Comparison of ENCODE assay signal across 1 cellular context in the genomic region with DNA sequence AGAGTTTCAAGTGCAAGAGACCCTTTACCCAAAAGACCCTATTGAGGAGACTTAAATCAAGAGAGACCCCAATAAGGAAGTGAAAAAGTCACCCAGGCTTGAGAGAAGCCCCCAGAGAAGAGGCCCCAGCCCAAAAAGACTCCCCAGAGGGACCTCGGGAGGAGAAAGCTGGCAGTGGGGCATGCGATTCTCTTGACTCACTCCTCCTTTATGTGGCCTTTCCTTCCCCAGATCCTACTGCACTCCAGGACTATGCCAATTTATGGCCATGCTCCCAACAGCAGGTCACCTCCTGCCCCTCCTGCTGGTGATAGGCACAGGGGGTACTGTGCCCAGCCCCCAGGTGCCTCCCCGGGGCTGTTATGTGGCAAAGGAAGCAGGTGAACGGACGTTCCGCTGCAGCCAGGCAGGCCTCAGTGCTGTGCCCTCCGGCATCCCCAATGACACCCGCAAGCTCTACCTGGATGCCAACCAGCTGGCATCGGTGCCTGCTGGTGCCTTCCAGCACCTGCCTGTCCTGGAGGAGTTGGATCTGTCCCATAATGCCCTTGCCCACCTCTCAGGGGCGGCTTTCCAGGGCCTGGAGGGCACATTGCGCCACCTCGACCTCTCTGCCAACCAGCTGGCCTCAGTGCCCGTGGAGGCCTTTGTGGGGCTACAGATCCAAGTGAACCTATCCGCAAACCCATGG.
TF ChIP-seq lines count a peak whose summit lies in the region.

No MANE protein-coding gene starts in this region.

TF ChIP-seq in HepG2, 621 proteins besides CTCF, POLR2A, EP300 and RAD21:
- no peak for TF ChIP-seq ZNF672 (CRISPR knock-in tag; IDR thresholded peaks at IDR 0.05)
- TF ChIP-seq HNRNPL (IDR thresholded peaks at IDR 0.05; ENCODE audit: low read depth, low read length): peak; percentile 77; the same call in 1 of the 2 replicates
